1 cellular context compared by ENCODE assay signal in the genomic region with DNA sequence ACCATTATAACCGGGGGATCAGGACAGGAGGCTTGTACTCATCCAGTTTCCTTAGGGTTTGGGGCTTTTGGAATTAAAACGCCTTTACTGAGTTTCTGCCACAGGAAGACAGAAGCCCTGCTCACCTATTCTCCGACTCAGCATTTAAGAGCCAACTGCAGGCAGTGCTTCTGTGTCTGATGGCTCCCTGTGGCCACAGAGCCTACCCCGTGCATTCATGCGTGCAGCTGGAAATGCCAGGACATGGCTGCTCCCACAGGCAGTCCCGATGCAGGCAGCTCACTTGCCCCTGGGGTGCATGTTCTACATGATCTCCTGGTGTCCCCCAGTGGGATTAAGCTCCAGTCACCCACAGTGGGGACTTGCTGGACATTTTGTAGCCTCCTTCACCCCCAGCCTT.
TF ChIP-seq lines count a peak whose summit lies in the region.

No MANE protein-coding gene starts in this region.

TF ChIP-seq in HepG2, 621 proteins besides CTCF, POLR2A, EP300 and RAD21 (continued from another document):
- TF ChIP-seq, protein P1, sequence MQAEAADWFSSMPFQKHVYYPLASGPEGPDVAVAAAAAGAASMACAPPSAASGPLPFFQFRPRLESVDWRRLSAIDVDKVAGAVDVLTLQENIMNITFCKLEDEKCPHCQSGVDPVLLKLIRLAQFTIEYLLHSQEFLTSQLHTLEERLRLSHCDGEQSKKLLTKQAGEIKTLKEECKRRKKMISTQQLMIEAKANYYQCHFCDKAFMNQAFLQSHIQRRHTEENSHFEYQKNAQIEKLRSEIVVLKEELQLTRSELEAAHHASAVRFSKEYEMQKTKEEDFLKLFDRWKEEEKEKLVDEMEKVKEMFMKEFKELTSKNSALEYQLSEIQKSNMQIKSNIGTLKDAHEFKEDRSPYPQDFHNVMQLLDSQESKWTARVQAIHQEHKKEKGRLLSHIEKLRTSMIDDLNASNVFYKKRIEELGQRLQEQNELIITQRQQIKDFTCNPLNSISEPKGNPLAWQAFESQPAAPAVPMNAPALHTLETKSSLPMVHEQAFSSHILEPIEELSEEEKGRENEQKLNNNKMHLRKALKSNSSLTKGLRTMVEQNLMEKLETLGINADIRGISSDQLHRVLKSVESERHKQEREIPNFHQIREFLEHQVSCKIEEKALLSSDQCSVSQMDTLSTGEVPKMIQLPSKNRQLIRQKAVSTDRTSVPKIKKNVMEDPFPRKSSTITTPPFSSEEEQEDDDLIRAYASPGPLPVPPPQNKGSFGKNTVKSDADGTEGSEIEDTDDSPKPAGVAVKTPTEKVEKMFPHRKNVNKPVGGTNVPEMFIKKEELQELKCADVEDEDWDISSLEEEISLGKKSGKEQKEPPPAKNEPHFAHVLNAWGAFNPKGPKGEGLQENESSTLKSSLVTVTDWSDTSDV (CRISPR knock-in tag; IDR thresholded peaks at IDR 0.05): no peak
- TF ChIP-seq MAFK (conservative IDR thresholded peaks at IDR 0.05 in 1 of 2, IDR thresholded peaks at IDR 0.05 in 1 of 2; ENCODE audit: low read length in 2 of 2): peak; percentile 47 to 52; a peak in 3 of 4 replicates
